9 cellular contexts compared by ENCODE assay signal in genomic region chr5:96629774-96630173, GRCh38. TPM values are rescaled to one million over a fixed set of nuclear protein-coding genes. Genes with fewer than 3 reads are reported as not detected.
DNase-seq lines count a peak whose midpoint lies in the region; ATAC-seq, FAIRE-seq and TF ChIP-seq lines count a peak whose summit lies in the region.
"Had no signal": no experiment of that assay in that cellular context is flagged by ENCODE, and none has a peak within 500 bp of the region (broad histone marks: within the 10 kb centered on the region; RNA-seq: fewer than 3 reads in every experiment).

No MANE protein-coding gene starts in this region.

- H3K9me3 ChIP-seq in adipocyte (ENCODE audit: control insufficient read depth, low read length) (no peaks in the 10 kb centered on the region), lung (ENCODE audit: control insufficient read depth in 2 of 2, insufficient read depth in 1 of 2, low read length in 1 of 2) (no peaks in the 10 kb centered on the region)

- no peak for TF ChIP-seq CTCF in lung (IDR thresholded peaks at IDR 0.05; ENCODE audit: control extremely low read depth, extremely low read depth)

- H3K27me3 ChIP-seq in adipocyte (replicated peaks; ENCODE audit: control insufficient read depth, insufficient read depth, low read length) (no peaks in the 10 kb centered on the region), lung (ENCODE audit: control insufficient read depth, insufficient read depth) (no peaks in the 10 kb centered on the region)

- FAIRE-seq in GM19239 (lab: Jason Lieb, UNC), result no peak

- peaks cover 38% of the 10 kb centered on the region for H3K4me1 ChIP-seq in adipocyte (ENCODE audit: control insufficient read depth, insufficient read depth, low read length)
- H3K4me1 ChIP-seq in lung (ENCODE audit: control insufficient read depth in 2 of 2, insufficient read depth in 2 of 2, low read length in 2 of 2), result peaks cover 0 to 6% of the 10 kb centered on the region in 2 donors

- H3K4me3 ChIP-seq in adipocyte (ENCODE audit: low read length) (no peak overlapping the region), lung (no peak overlapping the region)

- no peaks in the 10 kb centered on the region for H3K36me3 ChIP-seq in adipocyte (ENCODE audit: control insufficient read depth, insufficient read depth, low read length, severe bottlenecking)
- H3K36me3 ChIP-seq in lung (ENCODE audit: control insufficient read depth in 2 of 2, insufficient read depth in 2 of 2, low read length in 2 of 2), result no peaks in the 10 kb centered on the region

- no peak overlapping the region for H3K9ac ChIP-seq in adipocyte (ENCODE audit: low read length)

- H3K27ac ChIP-seq in lung (ENCODE audit: low read depth in 1 of 2, low read length in 1 of 2), result no peak overlapping the region

- peak; percentile 76 for DNase-seq in COLO829 (ENCODE audit: low spot score)
- DNase-seq in NCI-H1105 (lab: John Stamatoyannopoulos, UW), result peak; percentile 6
- peak; percentile 79 for DNase-seq in adipocyte (ENCODE audit: low read depth)
- DNase-seq in lung (ENCODE audit: low spot score), result peak; percentile 61
- no peak for DNase-seq in mucosa of gallbladder (ENCODE audit: low spot score)
- DNase-seq in GM19239 (ENCODE audit: insufficient read length, low spot score), result no peak

- 64 to 71% methylated on average over 2 of the region's 2 CpGs for WGBS in lung, 2 donors

- peak; percentile 82 for ATAC-seq in lung (ENCODE audit: insufficient read depth, low FRiP score)
- no peak for ATAC-seq in GM21423 (IDR thresholded peaks at IDR 0.05; ENCODE audit: unreplicated experiment)
- ATAC-seq in GM21786 (IDR thresholded peaks at IDR 0.05; ENCODE audit: unreplicated experiment), result no peak
- ATAC-seq: activated CD4-positive, CD25-positive, alpha-beta regulatory T cell treated with anti-CD3 and anti-CD28 coated beads, Interleukin-2, amount 50 U/mL, for 24 hours had no signal

RNA-seq across cellular contexts. Expression of gene CAST, which starts 32.4 kb away (rescaled TPM):
- total RNA-seq in lung (100 to 1,000 TPM; 269 to 279 TPM), mucosa of gallbladder (173 TPM)
- polyA plus RNA-seq in lung, result 10 to 100 TPM; 84.8 to 98.6 TPM

Comparison
In these comparisons a context has a peak if more than half of its experiments do, and no peak if none do; other contexts are left out.
1. DNase-seq: peak in COLO829 (single experiment), NCI-H1105 (single experiment), adipocyte (single experiment) and lung (single experiment); none in mucosa of gallbladder (single experiment) and GM19239 (single experiment).